23 cellular contexts compared by ENCODE assay signal in genomic region chr10:118992496-118992895, GRCh38. TPM values are rescaled to one million over a fixed set of nuclear protein-coding genes. Genes with fewer than 3 reads are reported as not detected.
"Had no signal": no experiment of that assay in that cellular context is flagged by ENCODE, and none has a peak within 500 bp of the region (broad histone marks: within the 10 kb centered on the region; RNA-seq: fewer than 3 reads in every experiment).

No MANE protein-coding gene starts in this region.

- H3K27ac Mint-ChIP-seq: stimulated activated effector memory CD8-positive, alpha-beta T cell treated with anti-CD3 and anti-CD28 coated beads, Interleukin-12 subunit alpha, Interleukin-12 subunit beta, amount 100 ng/mL, for 72 hours; stimulated activated memory B cell treated with anti-CD40 and anti-IgM and Interleukin-4, amounts not matched to agents 10 μg/mL and 1 μg/mL and 100 μg/mL, for 72 hours; stimulated activated naive B cell treated with anti-CD40 and anti-IgM and Interleukin-4, amounts not matched to agents 10 μg/mL and 1 μg/mL and 100 μg/mL, for 72 hours; stimulated activated naive CD8-positive, alpha-beta T cell treated with anti-CD3 and anti-CD28 coated beads, Interleukin-15, amount 100 ng/mL, for 72 hours; stimulated activated naive CD8-positive, alpha-beta T cell treated with anti-CD3 and anti-CD28 coated beads, Interleukin-15, Interleukin-2, amounts not matched to agents 100 ng/mL and 50 ng/mL, for 24 hours had no signal

- ATAC-seq: stimulated activated effector memory CD8-positive, alpha-beta T cell treated with anti-CD3 and anti-CD28 coated beads, Interleukin-12 subunit alpha, Interleukin-12 subunit beta, amount 100 ng/mL, for 72 hours; stimulated activated memory B cell treated with anti-CD40 and anti-IgM and Interleukin-4, amounts not matched to agents 10 μg/mL and 1 μg/mL and 100 μg/mL, for 72 hours; stimulated activated naive B cell treated with anti-CD40 and anti-IgM and Interleukin-4, amounts not matched to agents 10 μg/mL and 1 μg/mL and 100 μg/mL, for 72 hours; stimulated activated naive CD8-positive, alpha-beta T cell treated with anti-CD3 and anti-CD28 coated beads, Interleukin-15, amount 100 ng/mL, for 72 hours; stimulated activated naive CD8-positive, alpha-beta T cell treated with anti-CD3 and anti-CD28 coated beads, Interleukin-15, Interleukin-2, amounts not matched to agents 100 U/mL and 50 U/mL, for 24 hours; upper lobe of right lung had no signal

- H3K4me3 Mint-ChIP-seq: stimulated activated effector memory CD8-positive, alpha-beta T cell treated with anti-CD3 and anti-CD28 coated beads, Interleukin-12 subunit alpha, Interleukin-12 subunit beta, amount 100 ng/mL, for 72 hours; stimulated activated memory B cell treated with anti-CD40 and anti-IgM and Interleukin-4, amounts not matched to agents 10 μg/mL and 1 μg/mL and 100 μg/mL, for 72 hours; stimulated activated naive B cell treated with anti-CD40 and anti-IgM and Interleukin-4, amounts not matched to agents 10 μg/mL and 1 μg/mL and 100 μg/mL, for 72 hours; stimulated activated naive CD8-positive, alpha-beta T cell treated with anti-CD3 and anti-CD28 coated beads, Interleukin-15, amount 100 ng/mL, for 72 hours; stimulated activated naive CD8-positive, alpha-beta T cell treated with anti-CD3 and anti-CD28 coated beads, Interleukin-15, Interleukin-2, amounts not matched to agents 100 ng/mL and 50 ng/mL, for 24 hours had no signal

- H3K36me3 Mint-ChIP-seq: stimulated activated effector memory CD8-positive, alpha-beta T cell treated with anti-CD3 and anti-CD28 coated beads, Interleukin-12 subunit alpha, Interleukin-12 subunit beta, amount 100 ng/mL, for 72 hours; stimulated activated memory B cell treated with anti-CD40 and anti-IgM and Interleukin-4, amounts not matched to agents 10 μg/mL and 1 μg/mL and 100 μg/mL, for 72 hours; stimulated activated naive B cell treated with anti-CD40 and anti-IgM and Interleukin-4, amounts not matched to agents 10 μg/mL and 1 μg/mL and 100 μg/mL, for 72 hours had no signal

- DNase-seq: stimulated activated CD4-positive, alpha-beta T cell treated with anti-CD3 and anti-CD28 coated beads, Interleukin-2, amount 100 ng/mL, for 48 hours; stimulated activated CD4-positive, alpha-beta T cell treated with anti-CD3 and anti-CD28 coated beads, Interleukin-4, amount 100 ng/mL, for 1 hour; stimulated activated CD4-positive, alpha-beta T cell treated with anti-CD3 and anti-CD28 coated beads, Interleukin-4, amount 100 ng/mL, for 24 hours; stimulated activated CD4-positive, alpha-beta T cell treated with anti-CD3 and anti-CD28 coated beads, Interleukin-4, amount 100 ng/mL, for 4 hours; stimulated activated CD8-positive, alpha-beta memory T cell treated with anti-CD3 and anti-CD28 coated beads, Interleukin-4, amount 100 ng/mL, for 48 hours; stimulated activated naive B cell treated with anti-CD40 and anti-IgM and Interleukin-4, amounts not matched to agents 10 μg/mL and 1 μg/mL and 100 μg/mL, for 72 hours; stimulated activated naive CD4-positive, alpha-beta T cell; stimulated activated naive CD4-positive, alpha-beta T cell treated with Interleukin-2 at 50 U/mL for 16 hours; stimulated activated naive CD8-positive, alpha-beta T cell treated with anti-CD3 and anti-CD28 coated beads, Interleukin-15, amount 100 ng/mL, for 72 hours; stimulated activated naive CD8-positive, alpha-beta T cell treated with anti-CD3 and anti-CD28 coated beads, Interleukin-15, Interleukin-2, amounts not matched to agents 100 U/mL and 50 U/mL, for 24 hours; stomach; substantia nigra; testis; thyroid gland; tibial artery; transverse colon; upper lobe of left lung; upper lobe of right lung; uterus had no signal

- H3K9me3 Mint-ChIP-seq: stimulated activated effector memory CD8-positive, alpha-beta T cell treated with anti-CD3 and anti-CD28 coated beads, Interleukin-12 subunit alpha, Interleukin-12 subunit beta, amount 100 ng/mL, for 72 hours; stimulated activated naive CD8-positive, alpha-beta T cell treated with anti-CD3 and anti-CD28 coated beads, Interleukin-15, amount 100 ng/mL, for 72 hours had no signal

RNA-seq across cellular contexts. Expression of gene NANOS1, which starts 37.0 kb away (rescaled TPM):
- total RNA-seq: vagina had no signal
